In the genomic region with DNA sequence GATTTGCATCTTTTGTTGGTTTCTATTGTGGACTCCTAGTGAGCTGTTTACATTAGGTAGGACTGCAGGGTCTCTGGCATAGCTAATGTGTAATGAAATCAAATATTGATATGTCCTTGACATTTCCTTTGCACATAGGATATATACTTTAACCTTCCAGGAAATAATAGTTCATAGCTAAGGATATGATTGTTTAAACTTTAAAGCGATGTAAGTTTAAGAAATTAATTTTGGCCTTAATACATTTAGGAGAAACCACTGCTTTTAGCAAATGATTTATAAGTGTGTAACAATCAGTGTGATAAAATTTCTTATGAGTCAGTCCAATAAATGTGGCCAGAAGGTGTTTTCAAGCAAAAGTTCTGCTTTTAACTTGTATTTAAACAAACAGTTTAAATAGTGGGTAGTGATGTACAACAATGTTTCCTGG, we compare ENCODE assay signal across 1 cellular context.
TF ChIP-seq lines count a peak whose summit lies in the region.

No MANE protein-coding gene starts in this region.

TF ChIP-seq in HepG2, 621 proteins besides CTCF, POLR2A, EP300 and RAD21 (continued from another document and continues in another):
- TF ChIP-seq, protein P1, sequence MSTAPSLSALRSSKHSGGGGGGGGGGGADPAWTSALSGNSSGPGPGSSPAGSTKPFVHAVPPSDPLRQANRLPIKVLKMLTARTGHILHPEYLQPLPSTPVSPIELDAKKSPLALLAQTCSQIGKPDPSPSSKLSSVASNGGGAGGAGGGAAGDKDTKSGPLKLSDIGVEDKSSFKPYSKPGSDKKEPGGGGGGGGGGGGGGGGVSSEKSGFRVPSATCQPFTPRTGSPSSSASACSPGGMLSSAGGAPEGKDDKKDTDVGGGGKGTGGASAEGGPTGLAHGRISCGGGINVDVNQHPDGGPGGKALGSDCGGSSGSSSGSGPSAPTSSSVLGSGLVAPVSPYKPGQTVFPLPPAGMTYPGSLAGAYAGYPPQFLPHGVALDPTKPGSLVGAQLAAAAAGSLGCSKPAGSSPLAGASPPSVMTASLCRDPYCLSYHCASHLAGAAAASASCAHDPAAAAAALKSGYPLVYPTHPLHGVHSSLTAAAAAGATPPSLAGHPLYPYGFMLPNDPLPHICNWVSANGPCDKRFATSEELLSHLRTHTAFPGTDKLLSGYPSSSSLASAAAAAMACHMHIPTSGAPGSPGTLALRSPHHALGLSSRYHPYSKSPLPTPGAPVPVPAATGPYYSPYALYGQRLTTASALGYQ (CRISPR knock-in tag; IDR thresholded peaks at IDR 0.05) = peak; percentile 39; the same call in 1 of the 2 replicates
- TF ChIP-seq FOXA1 (IDR thresholded peaks at IDR 0.05) = peak; percentile 62; the same call in 1 of the 2 replicates
- TF ChIP-seq FOXA1 (CRISPR knock-in tag; IDR thresholded peaks at IDR 0.05) = peak; percentile 90
- peak; percentile 70; the same call in 1 of the 2 replicates for TF ChIP-seq MED13 (CRISPR knock-in tag; IDR thresholded peaks at IDR 0.05)
- TF ChIP-seq, protein P2, sequence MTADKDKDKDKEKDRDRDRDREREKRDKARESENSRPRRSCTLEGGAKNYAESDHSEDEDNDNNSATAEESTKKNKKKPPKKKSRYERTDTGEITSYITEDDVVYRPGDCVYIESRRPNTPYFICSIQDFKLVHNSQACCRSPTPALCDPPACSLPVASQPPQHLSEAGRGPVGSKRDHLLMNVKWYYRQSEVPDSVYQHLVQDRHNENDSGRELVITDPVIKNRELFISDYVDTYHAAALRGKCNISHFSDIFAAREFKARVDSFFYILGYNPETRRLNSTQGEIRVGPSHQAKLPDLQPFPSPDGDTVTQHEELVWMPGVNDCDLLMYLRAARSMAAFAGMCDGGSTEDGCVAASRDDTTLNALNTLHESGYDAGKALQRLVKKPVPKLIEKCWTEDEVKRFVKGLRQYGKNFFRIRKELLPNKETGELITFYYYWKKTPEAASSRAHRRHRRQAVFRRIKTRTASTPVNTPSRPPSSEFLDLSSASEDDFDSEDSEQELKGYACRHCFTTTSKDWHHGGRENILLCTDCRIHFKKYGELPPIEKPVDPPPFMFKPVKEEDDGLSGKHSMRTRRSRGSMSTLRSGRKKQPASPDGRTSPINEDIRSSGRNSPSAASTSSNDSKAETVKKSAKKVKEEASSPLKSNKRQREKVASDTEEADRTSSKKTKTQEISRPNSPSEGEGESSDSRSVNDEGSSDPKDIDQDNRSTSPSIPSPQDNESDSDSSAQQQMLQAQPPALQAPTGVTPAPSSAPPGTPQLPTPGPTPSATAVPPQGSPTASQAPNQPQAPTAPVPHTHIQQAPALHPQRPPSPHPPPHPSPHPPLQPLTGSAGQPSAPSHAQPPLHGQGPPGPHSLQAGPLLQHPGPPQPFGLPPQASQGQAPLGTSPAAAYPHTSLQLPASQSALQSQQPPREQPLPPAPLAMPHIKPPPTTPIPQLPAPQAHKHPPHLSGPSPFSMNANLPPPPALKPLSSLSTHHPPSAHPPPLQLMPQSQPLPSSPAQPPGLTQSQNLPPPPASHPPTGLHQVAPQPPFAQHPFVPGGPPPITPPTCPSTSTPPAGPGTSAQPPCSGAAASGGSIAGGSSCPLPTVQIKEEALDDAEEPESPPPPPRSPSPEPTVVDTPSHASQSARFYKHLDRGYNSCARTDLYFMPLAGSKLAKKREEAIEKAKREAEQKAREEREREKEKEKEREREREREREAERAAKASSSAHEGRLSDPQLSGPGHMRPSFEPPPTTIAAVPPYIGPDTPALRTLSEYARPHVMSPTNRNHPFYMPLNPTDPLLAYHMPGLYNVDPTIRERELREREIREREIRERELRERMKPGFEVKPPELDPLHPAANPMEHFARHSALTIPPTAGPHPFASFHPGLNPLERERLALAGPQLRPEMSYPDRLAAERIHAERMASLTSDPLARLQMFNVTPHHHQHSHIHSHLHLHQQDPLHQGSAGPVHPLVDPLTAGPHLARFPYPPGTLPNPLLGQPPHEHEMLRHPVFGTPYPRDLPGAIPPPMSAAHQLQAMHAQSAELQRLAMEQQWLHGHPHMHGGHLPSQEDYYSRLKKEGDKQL (CRISPR knock-in tag; IDR thresholded peaks at IDR 0.05; ENCODE audit: low read depth) = peak; percentile 47; the same call in 1 of the 2 replicates
- TF ChIP-seq, protein P3, sequence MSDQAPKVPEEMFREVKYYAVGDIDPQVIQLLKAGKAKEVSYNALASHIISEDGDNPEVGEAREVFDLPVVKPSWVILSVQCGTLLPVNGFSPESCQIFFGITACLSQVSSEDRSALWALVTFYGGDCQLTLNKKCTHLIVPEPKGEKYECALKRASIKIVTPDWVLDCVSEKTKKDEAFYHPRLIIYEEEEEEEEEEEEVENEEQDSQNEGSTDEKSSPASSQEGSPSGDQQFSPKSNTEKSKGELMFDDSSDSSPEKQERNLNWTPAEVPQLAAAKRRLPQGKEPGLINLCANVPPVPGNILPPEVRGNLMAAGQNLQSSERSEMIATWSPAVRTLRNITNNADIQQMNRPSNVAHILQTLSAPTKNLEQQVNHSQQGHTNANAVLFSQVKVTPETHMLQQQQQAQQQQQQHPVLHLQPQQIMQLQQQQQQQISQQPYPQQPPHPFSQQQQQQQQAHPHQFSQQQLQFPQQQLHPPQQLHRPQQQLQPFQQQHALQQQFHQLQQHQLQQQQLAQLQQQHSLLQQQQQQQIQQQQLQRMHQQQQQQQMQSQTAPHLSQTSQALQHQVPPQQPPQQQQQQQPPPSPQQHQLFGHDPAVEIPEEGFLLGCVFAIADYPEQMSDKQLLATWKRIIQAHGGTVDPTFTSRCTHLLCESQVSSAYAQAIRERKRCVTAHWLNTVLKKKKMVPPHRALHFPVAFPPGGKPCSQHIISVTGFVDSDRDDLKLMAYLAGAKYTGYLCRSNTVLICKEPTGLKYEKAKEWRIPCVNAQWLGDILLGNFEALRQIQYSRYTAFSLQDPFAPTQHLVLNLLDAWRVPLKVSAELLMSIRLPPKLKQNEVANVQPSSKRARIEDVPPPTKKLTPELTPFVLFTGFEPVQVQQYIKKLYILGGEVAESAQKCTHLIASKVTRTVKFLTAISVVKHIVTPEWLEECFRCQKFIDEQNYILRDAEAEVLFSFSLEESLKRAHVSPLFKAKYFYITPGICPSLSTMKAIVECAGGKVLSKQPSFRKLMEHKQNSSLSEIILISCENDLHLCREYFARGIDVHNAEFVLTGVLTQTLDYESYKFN (CRISPR knock-in tag; conservative IDR thresholded peaks at IDR 0.05) = peak; percentile 80
- peak; percentile 68; the same call in 1 of the 2 replicates for TF ChIP-seq ONECUT2 (CRISPR knock-in tag; IDR thresholded peaks at IDR 0.05)
- no peak for TF ChIP-seq SOX6 (IDR thresholded peaks at IDR 0.05)
- peak; percentile 81; the same call in 1 of the 2 replicates for TF ChIP-seq SOX6 (CRISPR knock-in tag; IDR thresholded peaks at IDR 0.05)
- peak; percentile 79; the same call in 1 of the 2 replicates for TF ChIP-seq MIXL1 (CRISPR knock-in tag; IDR thresholded peaks at IDR 0.05)
- 0 out of 2 replicates have a peak, but pooled peaks have one; percentile 8 for TF ChIP-seq ZNF652 (CRISPR knock-in tag; IDR thresholded peaks at IDR 0.05; ENCODE audit: borderline replicate concordance, low read depth)
- peak; percentile 57; the same call in 1 of the 2 replicates for TF ChIP-seq MIER3 (CRISPR knock-in tag; IDR thresholded peaks at IDR 0.05; ENCODE audit: borderline replicate concordance)
- TF ChIP-seq, protein P4, sequence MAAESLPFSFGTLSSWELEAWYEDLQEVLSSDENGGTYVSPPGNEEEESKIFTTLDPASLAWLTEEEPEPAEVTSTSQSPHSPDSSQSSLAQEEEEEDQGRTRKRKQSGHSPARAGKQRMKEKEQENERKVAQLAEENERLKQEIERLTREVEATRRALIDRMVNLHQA (CRISPR knock-in tag; IDR thresholded peaks at IDR 0.05) = no peak
- TF ChIP-seq IRF2 (CRISPR knock-in tag; IDR thresholded peaks at IDR 0.05) = peak; percentile 51; the same call in 1 of the 2 replicates
- TF ChIP-seq MED1 (CRISPR knock-in tag; IDR thresholded peaks at IDR 0.05) = peak; percentile 65
- peak; percentile 59; the same call in 1 of the 2 replicates for TF ChIP-seq ZNF761 (CRISPR knock-in tag; conservative IDR thresholded peaks at IDR 0.05)
- TF ChIP-seq, protein P5, sequence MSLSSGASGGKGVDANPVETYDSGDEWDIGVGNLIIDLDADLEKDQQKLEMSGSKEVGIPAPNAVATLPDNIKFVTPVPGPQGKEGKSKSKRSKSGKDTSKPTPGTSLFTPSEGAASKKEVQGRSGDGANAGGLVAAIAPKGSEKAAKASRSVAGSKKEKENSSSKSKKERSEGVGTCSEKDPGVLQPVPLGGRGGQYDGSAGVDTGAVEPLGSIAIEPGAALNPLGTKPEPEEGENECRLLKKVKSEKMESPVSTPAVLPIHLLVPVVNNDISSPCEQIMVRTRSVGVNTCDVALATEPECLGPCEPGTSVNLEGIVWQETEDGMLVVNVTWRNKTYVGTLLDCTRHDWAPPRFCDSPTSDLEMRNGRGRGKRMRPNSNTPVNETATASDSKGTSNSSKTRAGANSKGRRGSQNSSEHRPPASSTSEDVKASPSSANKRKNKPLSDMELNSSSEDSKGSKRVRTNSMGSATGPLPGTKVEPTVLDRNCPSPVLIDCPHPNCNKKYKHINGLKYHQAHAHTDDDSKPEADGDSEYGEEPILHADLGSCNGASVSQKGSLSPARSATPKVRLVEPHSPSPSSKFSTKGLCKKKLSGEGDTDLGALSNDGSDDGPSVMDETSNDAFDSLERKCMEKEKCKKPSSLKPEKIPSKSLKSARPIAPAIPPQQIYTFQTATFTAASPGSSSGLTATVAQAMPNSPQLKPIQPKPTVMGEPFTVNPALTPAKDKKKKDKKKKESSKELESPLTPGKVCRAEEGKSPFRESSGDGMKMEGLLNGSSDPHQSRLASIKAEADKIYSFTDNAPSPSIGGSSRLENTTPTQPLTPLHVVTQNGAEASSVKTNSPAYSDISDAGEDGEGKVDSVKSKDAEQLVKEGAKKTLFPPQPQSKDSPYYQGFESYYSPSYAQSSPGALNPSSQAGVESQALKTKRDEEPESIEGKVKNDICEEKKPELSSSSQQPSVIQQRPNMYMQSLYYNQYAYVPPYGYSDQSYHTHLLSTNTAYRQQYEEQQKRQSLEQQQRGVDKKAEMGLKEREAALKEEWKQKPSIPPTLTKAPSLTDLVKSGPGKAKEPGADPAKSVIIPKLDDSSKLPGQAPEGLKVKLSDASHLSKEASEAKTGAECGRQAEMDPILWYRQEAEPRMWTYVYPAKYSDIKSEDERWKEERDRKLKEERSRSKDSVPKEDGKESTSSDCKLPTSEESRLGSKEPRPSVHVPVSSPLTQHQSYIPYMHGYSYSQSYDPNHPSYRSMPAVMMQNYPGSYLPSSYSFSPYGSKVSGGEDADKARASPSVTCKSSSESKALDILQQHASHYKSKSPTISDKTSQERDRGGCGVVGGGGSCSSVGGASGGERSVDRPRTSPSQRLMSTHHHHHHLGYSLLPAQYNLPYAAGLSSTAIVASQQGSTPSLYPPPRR (CRISPR knock-in tag; IDR thresholded peaks at IDR 0.05; ENCODE audit: borderline replicate concordance) = peak; percentile 69; the same call in 1 of the 2 replicates
- no peak for TF ChIP-seq PAX8 (CRISPR knock-in tag; IDR thresholded peaks at IDR 0.05; ENCODE audit: borderline replicate concordance)
- TF ChIP-seq, protein P6, sequence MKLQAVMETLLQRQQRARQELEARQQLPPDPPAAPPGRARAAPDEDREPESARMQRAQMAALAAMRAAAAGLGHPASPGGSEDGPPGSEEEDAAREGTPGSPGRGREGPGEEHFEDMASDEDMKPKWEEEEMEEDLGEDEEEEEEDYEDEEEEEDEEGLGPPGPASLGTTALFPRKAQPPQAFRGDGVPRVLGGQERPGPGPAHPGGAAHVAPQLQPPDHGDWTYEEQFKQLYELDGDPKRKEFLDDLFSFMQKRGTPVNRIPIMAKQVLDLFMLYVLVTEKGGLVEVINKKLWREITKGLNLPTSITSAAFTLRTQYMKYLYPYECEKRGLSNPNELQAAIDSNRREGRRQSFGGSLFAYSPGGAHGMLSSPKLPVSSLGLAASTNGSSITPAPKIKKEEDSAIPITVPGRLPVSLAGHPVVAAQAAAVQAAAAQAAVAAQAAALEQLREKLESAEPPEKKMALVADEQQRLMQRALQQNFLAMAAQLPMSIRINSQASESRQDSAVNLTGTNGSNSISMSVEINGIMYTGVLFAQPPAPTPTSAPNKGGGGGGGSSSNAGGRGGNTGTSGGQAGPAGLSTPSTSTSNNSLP (IDR thresholded peaks at IDR 0.05; ENCODE audit: low read depth, low read length) = peak; percentile 88; the same call in 1 of the 2 replicates
- TF ChIP-seq NFIC (IDR thresholded peaks at IDR 0.05; ENCODE audit: low read length) = peak; percentile 96
- TF ChIP-seq ELF3 (CRISPR knock-in tag; IDR thresholded peaks at IDR 0.05) = peak; percentile 84
- TF ChIP-seq, protein P7, sequence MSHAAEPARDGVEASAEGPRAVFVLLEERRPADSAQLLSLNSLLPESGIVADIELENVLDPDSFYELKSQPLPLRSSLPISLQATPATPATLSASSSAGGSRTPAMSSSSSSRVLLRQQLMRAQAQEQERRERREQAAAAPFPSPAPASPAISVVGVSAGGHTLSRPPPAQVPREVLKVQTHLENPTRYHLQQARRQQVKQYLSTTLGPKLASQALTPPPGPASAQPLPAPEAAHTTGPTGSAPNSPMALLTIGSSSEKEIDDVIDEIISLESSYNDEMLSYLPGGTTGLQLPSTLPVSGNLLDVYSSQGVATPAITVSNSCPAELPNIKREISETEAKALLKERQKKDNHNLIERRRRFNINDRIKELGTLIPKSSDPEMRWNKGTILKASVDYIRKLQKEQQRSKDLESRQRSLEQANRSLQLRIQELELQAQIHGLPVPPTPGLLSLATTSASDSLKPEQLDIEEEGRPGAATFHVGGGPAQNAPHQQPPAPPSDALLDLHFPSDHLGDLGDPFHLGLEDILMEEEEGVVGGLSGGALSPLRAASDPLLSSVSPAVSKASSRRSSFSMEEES (CRISPR knock-in tag; IDR thresholded peaks at IDR 0.05) = peak; percentile 28; the same call in 1 of the 2 replicates
- TF ChIP-seq, protein P8, sequence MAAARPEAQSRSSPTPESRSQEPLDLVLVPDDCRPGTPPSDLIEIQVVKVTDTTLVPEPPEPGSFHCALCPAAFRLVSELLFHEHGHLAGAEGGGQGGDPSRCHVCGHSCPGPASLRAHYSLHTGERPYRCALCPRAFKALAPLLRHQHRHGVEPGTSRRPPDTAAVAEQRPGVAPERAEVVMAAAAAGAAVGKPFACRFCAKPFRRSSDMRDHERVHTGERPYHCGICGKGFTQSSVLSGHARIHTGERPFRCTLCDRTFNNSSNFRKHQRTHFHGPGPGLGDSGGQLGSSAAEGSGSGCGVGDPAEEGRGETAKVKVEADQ (CRISPR knock-in tag; IDR thresholded peaks at IDR 0.05; ENCODE audit: borderline replicate concordance) = no peak
- TF ChIP-seq FOXA3 (CRISPR knock-in tag; IDR thresholded peaks at IDR 0.05) = peak; percentile 94
- TF ChIP-seq THAP11 (CRISPR knock-in tag; IDR thresholded peaks at IDR 0.05) = 0 out of 2 replicates have a peak, but pooled peaks have one; percentile 9
- peak; percentile 43; the same call in 1 of the 2 replicates for TF ChIP-seq FOXP1 (IDR thresholded peaks at IDR 0.05)
- TF ChIP-seq FOXP1 (CRISPR knock-in tag; IDR thresholded peaks at IDR 0.05) = peak; percentile 94
- peak; percentile 74 for TF ChIP-seq TCF7 (IDR thresholded peaks at IDR 0.05; ENCODE audit: low read depth)
- TF ChIP-seq SOX13 (IDR thresholded peaks at IDR 0.05) = no peak; the same call in 1 of the 2 replicates
- TF ChIP-seq SOX13 (CRISPR knock-in tag; conservative IDR thresholded peaks at IDR 0.05 in 1 of 2, IDR thresholded peaks at IDR 0.05 in 1 of 2) = peak in 1 of 2 experiments; percentile 90; a peak in 2 of 4 replicates
- no peak for TF ChIP-seq ZNF207 (IDR thresholded peaks at IDR 0.05; ENCODE audit: borderline replicate concordance)
- peak; percentile 48; the same call in 1 of the 2 replicates for TF ChIP-seq ETV5 (CRISPR knock-in tag; IDR thresholded peaks at IDR 0.05; ENCODE audit: borderline replicate concordance)
